Comparison of ENCODE assay signal across 28 cellular contexts in genomic region chr1:175814885-175815284, GRCh38.
"Had no signal": no experiment of that assay in that cellular context is flagged by ENCODE, and none has a peak within 500 bp of the region (broad histone marks: within the 10 kb centered on the region; RNA-seq: fewer than 3 reads in every experiment).

No MANE protein-coding gene starts in this region.

- H3K79me2 ChIP-seq: hepatocyte had no signal

- H3K4me3 ChIP-seq: coronary artery, dorsolateral prefrontal cortex, esophagus muscularis mucosa, esophagus squamous epithelium, gastrocnemius medialis, gastroesophageal sphincter, heart left ventricle, heart right ventricle, hepatocyte had no signal

- FAIRE-seq: endometrium, endothelial cell of umbilical vein, frontal cortex had no signal

- H3K4me2 ChIP-seq: hepatocyte had no signal

- H3K27me3 ChIP-seq: dorsolateral prefrontal cortex, esophagus muscularis mucosa, foreskin keratinocyte, gastrocnemius medialis, gastroesophageal sphincter, heart left ventricle, heart right ventricle, hepatocyte had no signal

- H3K27ac ChIP-seq: coronary artery, dorsolateral prefrontal cortex, epithelial cell of prostate, esophagus muscularis mucosa, esophagus squamous epithelium, foreskin keratinocyte, gastrocnemius medialis, gastroesophageal sphincter, heart left ventricle, heart right ventricle, hepatocyte had no signal

- H3K4me1 ChIP-seq: esophagus muscularis mucosa, esophagus squamous epithelium, foreskin keratinocyte, gastrocnemius medialis, gastroesophageal sphincter, heart left ventricle had no signal

- H2AFZ ChIP-seq: hepatocyte had no signal

- ATAC-seq: effector memory CD8-positive, alpha-beta T cell; esophagus mucosa; foreskin keratinocyte; gastrocnemius medialis; gastroesophageal sphincter; heart left ventricle; heart right ventricle had no signal

- H3K36me3 ChIP-seq: esophagus muscularis mucosa, esophagus squamous epithelium, gastrocnemius medialis, gastroesophageal sphincter, heart left ventricle, heart right ventricle had no signal

- H3K9me3 ChIP-seq: esophagus squamous epithelium, gastrocnemius medialis had no signal

- DNase-seq: cortex of kidney; dermis blood vessel endothelial cell; dorsolateral prefrontal cortex; effector CD4-positive, alpha-beta T cell; effector CD8-positive, alpha-beta T cell; effector memory CD4-positive, alpha-beta T cell; effector memory CD8-positive, alpha-beta T cell; endodermal cell; erythroblast; esophagus squamous epithelium; foreskin fibroblast; foreskin keratinocyte; foreskin melanocyte; gastrocnemius medialis; glutamatergic neuron; head of caudate nucleus; heart left ventricle; heart right ventricle; hippocampal formation had no signal
